ENCODE assay signal across 18 cellular contexts in the genomic region with DNA sequence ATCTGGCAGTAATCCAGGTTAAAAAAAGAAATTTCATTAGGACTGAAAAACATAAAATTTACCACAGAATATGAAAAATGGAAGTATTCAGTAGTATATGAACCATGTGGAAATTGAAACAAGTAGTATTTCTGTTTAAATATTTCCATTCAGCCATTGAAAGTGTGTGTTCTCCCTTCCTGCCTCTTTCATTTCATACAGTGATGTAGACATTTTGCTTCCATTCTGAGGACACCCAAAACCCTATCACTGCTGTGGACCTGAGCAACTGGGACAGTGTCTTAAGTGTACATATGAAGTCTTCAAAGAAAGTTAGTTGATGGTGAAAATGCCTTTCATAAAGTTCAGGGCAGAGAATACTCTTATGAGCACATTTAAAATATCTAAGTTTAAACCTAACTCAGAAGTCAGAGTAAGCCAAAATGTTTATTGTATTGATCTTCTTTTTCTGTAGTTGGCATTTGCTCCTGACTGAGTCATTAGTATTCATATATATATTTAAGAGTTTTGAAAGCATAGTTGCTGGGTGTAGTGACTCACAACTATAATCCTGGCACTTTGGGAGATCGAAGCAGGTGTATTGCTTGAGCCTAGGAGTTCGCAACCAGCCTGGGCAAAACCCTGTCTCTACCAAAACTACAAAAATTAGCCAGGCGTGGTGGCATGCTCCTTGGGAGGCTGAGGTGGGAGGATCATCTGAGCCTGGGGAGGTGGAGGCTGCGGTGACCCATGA.
DNase-seq lines count a peak whose midpoint lies in the region; ATAC-seq and TF ChIP-seq lines count a peak whose summit lies in the region.
"Had no signal": no experiment of that assay in that cellular context is flagged by ENCODE, and none has a peak within 500 bp of the region (broad histone marks: within the 10 kb centered on the region; RNA-seq: fewer than 3 reads in every experiment).

No MANE protein-coding gene starts in this region.

- peaks cover 3% of the 10 kb centered on the region; the same call in 1 of the 2 replicates for H3K4me1 ChIP-seq in IMR-90 (ENCODE audit: control insufficient read depth, insufficient read depth, low read length)
- H3K4me1 ChIP-seq in sigmoid colon: peaks cover 0 to 34% (median 19%) of the 10 kb centered on the region in 4 donors

- no peak overlapping the region for H3K56ac ChIP-seq in IMR-90 (ENCODE audit: extremely low read depth, insufficient read depth, low read length)

- no peak overlapping the region for H2AFZ ChIP-seq in IMR-90 (replicated peaks; ENCODE audit: low read length, poor library complexity)

- TF ChIP-seq RAD21 in IMR-90 (IDR thresholded peaks at IDR 0.05; ENCODE audit: low read length): no peak

- H3K36me3 ChIP-seq in IMR-90 (ENCODE audit: control insufficient read depth, insufficient read depth, low read length) (no peaks in the 10 kb centered on the region), sigmoid colon (no peaks in the 10 kb centered on the region)
- H3K36me3 ChIP-seq: ascending aorta, pancreas had no signal

- H3K9me3 Mint-ChIP-seq in activated naive CD4-positive, alpha-beta T cell treated with anti-CD3 and anti-CD28 coated beads, Interleukin-2, amount 50 U/mL, for 24 hours: no peaks in the 10 kb centered on the region
- no peaks in the 10 kb centered on the region for H3K9me3 Mint-ChIP-seq in central memory CD8-positive, alpha-beta T cell
- no peaks in the 10 kb centered on the region for H3K9me3 Mint-ChIP-seq in stimulated activated naive B cell treated with anti-CD40 and anti-IgM and Interleukin-4, amounts not matched to agents 10 μg/mL and 1 μg/mL and 100 μg/mL, for 72 hours
- H3K9me3 Mint-ChIP-seq: type B pancreatic cell had no signal

- no peak overlapping the region for H4K5ac ChIP-seq in IMR-90 (ENCODE audit: low read depth, low read length)

- no peak overlapping the region for H3K23ac ChIP-seq in IMR-90 (ENCODE audit: low read depth, low read length)

- H2BK20ac ChIP-seq in IMR-90 (ENCODE audit: low read depth, low read length): no peak overlapping the region

- POLR2A ChIA-PET in IMR-90 (lab: Charles Lee; ENCODE audit: unreplicated experiment): no interaction called here

- dilution Hi-C loops in IMR-90 (cut with HindIII; ENCODE audit: low sequenced_read_pairs, unreplicated experiment): no loop called here

- no peak for TF ChIP-seq EP300 in sigmoid colon (IDR thresholded peaks at IDR 0.05)

- no peak overlapping the region for H2AK9ac ChIP-seq in IMR-90 (replicated peaks; ENCODE audit: low read depth, low read length, poor library complexity)

- H3K9me3 ChIP-seq in IMR-90 (ENCODE audit: control insufficient read depth, insufficient read depth, low read length): no peaks in the 10 kb centered on the region
- no peaks in the 10 kb centered on the region for H3K9me3 ChIP-seq in sigmoid colon
- H3K9me3 ChIP-seq: ascending aorta, pancreas, stomach had no signal

- H3K27me3 ChIP-seq in IMR-90 (ENCODE audit: control insufficient read depth, insufficient read depth, low read length) (no peaks in the 10 kb centered on the region), sigmoid colon (no peaks in the 10 kb centered on the region)
- H3K27me3 ChIP-seq: ascending aorta, pancreas, stomach had no signal

- no peak overlapping the region for H2BK15ac ChIP-seq in IMR-90 (ENCODE audit: low read depth, low read length)

- H3K27ac Mint-ChIP-seq in activated naive CD4-positive, alpha-beta T cell treated with anti-CD3 and anti-CD28 coated beads, Interleukin-2, amount 50 U/mL, for 24 hours: peak overlapping the region; percentile 92
- H3K27ac Mint-ChIP-seq in central memory CD8-positive, alpha-beta T cell (ENCODE audit: low read depth): peak overlapping the region; percentile 74
- peak overlapping the region; percentile 5 for H3K27ac Mint-ChIP-seq in stimulated activated naive B cell treated with anti-CD40 and anti-IgM and Interleukin-4, amounts not matched to agents 10 μg/mL and 1 μg/mL and 100 μg/mL, for 72 hours
- H3K27ac Mint-ChIP-seq: type B pancreatic cell had no signal

- H3K4me3 Mint-ChIP-seq in activated naive CD4-positive, alpha-beta T cell treated with anti-CD3 and anti-CD28 coated beads, Interleukin-2, amount 50 U/mL, for 24 hours: peak overlapping the region; percentile 15
- no peak overlapping the region for H3K4me3 Mint-ChIP-seq in central memory CD8-positive, alpha-beta T cell
- no peak overlapping the region for H3K4me3 Mint-ChIP-seq in stimulated activated naive B cell treated with anti-CD40 and anti-IgM and Interleukin-4, amounts not matched to agents 10 μg/mL and 1 μg/mL and 100 μg/mL, for 72 hours
- H3K4me3 Mint-ChIP-seq: type B pancreatic cell had no signal

- no CpG with 5 or more reads among the region's 4 CpGs for WGBS in IMR-90 (ENCODE audit: extremely low coverage in 2 of 2, insufficient read length in 1 of 2), 2 experiments
- 93 to 97% methylated on average over 4 of the region's 4 CpGs for WGBS in sigmoid colon, 2 donors

- H3K4ac ChIP-seq in IMR-90 (ENCODE audit: low read depth, low read length): no peak overlapping the region

- in situ Hi-C loops in IMR-90 (cut with MboI; ENCODE audit: low sequenced_read_pairs): loop anchor here (10.0 kb wide), 1 partner anchor 239 kb away; no protein-coding TSS in a partner anchor

- H3K27ac ChIP-seq in IMR-90 (ENCODE audit: insufficient read depth, low read length): no peak overlapping the region
- H3K27ac ChIP-seq in sigmoid colon: no peak overlapping the region
- H3K27ac ChIP-seq: ascending aorta, pancreas, RWPE1, stomach had no signal

- no peak overlapping the region for H3K4me2 ChIP-seq in IMR-90 (ENCODE audit: low read depth, low read length)

- no peak for TF ChIP-seq CTCF in IMR-90 (conservative IDR thresholded peaks at IDR 0.05; ENCODE audit: low read depth, low read length)
- no peak for TF ChIP-seq CTCF in sigmoid colon (IDR thresholded peaks at IDR 0.05)

- intact Hi-C loops in IMR-90 (cut with micrococcal nuclease) (no loop called here), sigmoid colon (cut with DNase I) (loop anchor here (2.0 kb wide), 1 partner anchor 21 kb away; no protein-coding TSS in a partner anchor)

- no peak overlapping the region for H2BK5ac ChIP-seq in IMR-90 (ENCODE audit: low read depth, low read length, poor library complexity, severe bottlenecking)

- TF ChIP-seq POLR2A in IMR-90 (IDR thresholded peaks at IDR 0.05; ENCODE audit: low read depth, low read length) (no peak), sigmoid colon (IDR thresholded peaks at IDR 0.05) (no peak)

- DNase-seq in activated naive CD4-positive, alpha-beta T cell treated with Interleukin-2 at 50 U/mL for 16 hours: no peak
- DNase-seq in IMR-90 (peak; percentile 49), sigmoid colon (no peak), EL (no peak)
- DNase-seq in central memory CD8-positive, alpha-beta T cell (ENCODE audit: low spot score in 2 of 2): no peak
- no peak for DNase-seq in stimulated activated naive B cell treated with anti-CD40 and anti-IgM and Interleukin-4, amounts not matched to agents 10 μg/mL and 1 μg/mL and 100 μg/mL, for 72 hours
- DNase-seq: activated effector memory CD4-positive, alpha-beta T cell treated with Interleukin-2 at 50 U/mL for 16 hours; Karpas-422; mammary epithelial cell; NCI-H1092 treated with DMSO at 0.1 percent for 48 hours; NCI-H2081; pancreas; stomach had no signal

- no peak overlapping the region for H4K8ac ChIP-seq in IMR-90 (ENCODE audit: low read depth in 2 of 2, low read length in 2 of 2)

- no peak overlapping the region for H3K14ac ChIP-seq in IMR-90 (replicated peaks; ENCODE audit: low read depth, low read length)

- peaks cover 24 to 50% of the 10 kb centered on the region in 2 experiments for H3K79me1 ChIP-seq in IMR-90 (ENCODE audit: low read depth in 1 of 2, low read length in 2 of 2)

- no peaks in the 10 kb centered on the region for H3K36me3 Mint-ChIP-seq in activated naive CD4-positive, alpha-beta T cell treated with anti-CD3 and anti-CD28 coated beads, Interleukin-2, amount 50 U/mL, for 24 hours
- peaks cover 14% of the 10 kb centered on the region for H3K36me3 Mint-ChIP-seq in central memory CD8-positive, alpha-beta T cell (ENCODE audit: insufficient read depth)
- peaks cover 20 to 32% of the 10 kb centered on the region in 2 donors for H3K36me3 Mint-ChIP-seq in stimulated activated naive B cell treated with anti-CD40 and anti-IgM and Interleukin-4, amounts not matched to agents 10 μg/mL and 1 μg/mL and 100 μg/mL, for 72 hours

- no peak overlapping the region for H3K18ac ChIP-seq in IMR-90 (ENCODE audit: low read depth, low read length)

- H2BK120ac ChIP-seq in IMR-90 (ENCODE audit: low read depth, low read length): no peak overlapping the region

- CTCF ChIA-PET in IMR-90 (lab: Yijun Ruan, JAX): no interaction called here

- H3K9ac ChIP-seq in IMR-90 (ENCODE audit: low read depth, low read length): no peak overlapping the region

- no peaks in the 10 kb centered on the region for H3K27me3 Mint-ChIP-seq in activated naive CD4-positive, alpha-beta T cell treated with anti-CD3 and anti-CD28 coated beads, Interleukin-2, amount 50 U/mL, for 24 hours
- H3K27me3 Mint-ChIP-seq in central memory CD8-positive, alpha-beta T cell: no peaks in the 10 kb centered on the region
- no peaks in the 10 kb centered on the region for H3K27me3 Mint-ChIP-seq in stimulated activated naive B cell treated with anti-CD40 and anti-IgM and Interleukin-4, amounts not matched to agents 10 μg/mL and 1 μg/mL and 100 μg/mL, for 72 hours
- H3K27me3 Mint-ChIP-seq: type B pancreatic cell had no signal

- no peak overlapping the region for H3K4me3 ChIP-seq in IMR-90 (ENCODE audit: insufficient read depth, low read depth, low read length)
- no peak overlapping the region for H3K4me3 ChIP-seq in sigmoid colon
- H3K4me3 ChIP-seq: ascending aorta, pancreas, stomach had no signal

- H3K4me1 Mint-ChIP-seq in activated naive CD4-positive, alpha-beta T cell treated with anti-CD3 and anti-CD28 coated beads, Interleukin-2, amount 50 U/mL, for 24 hours: peaks cover 44% of the 10 kb centered on the region
- H3K4me1 Mint-ChIP-seq in central memory CD8-positive, alpha-beta T cell: peaks cover 40% of the 10 kb centered on the region
- peaks cover 16 to 28% of the 10 kb centered on the region in 2 donors for H3K4me1 Mint-ChIP-seq in stimulated activated naive B cell treated with anti-CD40 and anti-IgM and Interleukin-4, amounts not matched to agents 10 μg/mL and 1 μg/mL and 100 μg/mL, for 72 hours

- BruUV-seq in IMR-90 (replicated peaks; lab: Mats Ljungman, UMichigan): no TSS peak

- H3K9me1 ChIP-seq in IMR-90 (ENCODE audit: insufficient read depth, low read length): peaks cover 8% of the 10 kb centered on the region; the same call in 1 of the 2 replicates

- H4K91ac ChIP-seq in IMR-90 (ENCODE audit: insufficient read depth, low read depth, low read length): no peak overlapping the region

- ATAC-seq in IMR-90 (ENCODE audit: low read depth) (no peak), GM18517 (IDR thresholded peaks at IDR 0.05; ENCODE audit: unreplicated experiment) (no peak)
- no peak for ATAC-seq in central memory CD8-positive, alpha-beta T cell (replicated peaks; ENCODE audit: extremely low read depth, poor library complexity, severe bottlenecking)
- ATAC-seq in stimulated activated naive B cell treated with anti-CD40 and anti-IgM and Interleukin-4, amounts not matched to agents 10 μg/mL and 1 μg/mL and 100 μg/mL, for 72 hours (replicated peaks): no peak
- ATAC-seq: pancreas had no signal

- H2AK5ac ChIP-seq in IMR-90 (ENCODE audit: low read depth, low read length): no peak overlapping the region

- H4K20me1 ChIP-seq in IMR-90 (ENCODE audit: insufficient read depth, low read length): no peaks in the 10 kb centered on the region

Comparison
In these comparisons a context has a peak if more than half of its experiments do, and no peak if none do; other contexts are left out.
1. H3K27ac Mint-ChIP-seq: peak in every context shown above with its lines; median percentile 92 in activated naive CD4-positive, alpha-beta T cell treated with anti-CD3 and anti-CD28 coated beads, Interleukin-2, amount 50 U/mL, for 24 hours; 74 in central memory CD8-positive, alpha-beta T cell; 5 in stimulated activated naive B cell treated with anti-CD40 and anti-IgM and Interleukin-4, amounts not matched to agents 10 μg/mL and 1 μg/mL and 100 μg/mL, for 72 hours.